Comparison of ENCODE assay signal across 2 cellular contexts in genomic region chr9:78314550-78314949, GRCh38.
TF ChIP-seq lines count a peak whose summit lies in the region.

No MANE protein-coding gene starts in this region.

TF ChIP-seq in SK-N-SH treated with all-trans-retinoic acid at 6 μM for 48 hours, 23 proteins besides CTCF, POLR2A, EP300 and RAD21:
- TF ChIP-seq, protein P1, sequence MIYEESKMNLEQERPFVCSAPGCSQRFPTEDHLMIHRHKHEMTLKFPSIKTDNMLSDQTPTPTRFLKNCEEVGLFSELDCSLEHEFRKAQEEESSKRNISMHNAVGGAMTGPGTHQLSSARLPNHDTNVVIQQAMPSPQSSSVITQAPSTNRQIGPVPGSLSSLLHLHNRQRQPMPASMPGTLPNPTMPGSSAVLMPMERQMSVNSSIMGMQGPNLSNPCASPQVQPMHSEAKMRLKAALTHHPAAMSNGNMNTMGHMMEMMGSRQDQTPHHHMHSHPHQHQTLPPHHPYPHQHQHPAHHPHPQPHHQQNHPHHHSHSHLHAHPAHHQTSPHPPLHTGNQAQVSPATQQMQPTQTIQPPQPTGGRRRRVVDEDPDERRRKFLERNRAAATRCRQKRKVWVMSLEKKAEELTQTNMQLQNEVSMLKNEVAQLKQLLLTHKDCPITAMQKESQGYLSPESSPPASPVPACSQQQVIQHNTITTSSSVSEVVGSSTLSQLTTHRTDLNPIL (CRISPR knock-in tag; IDR thresholded peaks at IDR 0.05; ENCODE audit: low read depth) = no peak
- TF ChIP-seq, protein P2, sequence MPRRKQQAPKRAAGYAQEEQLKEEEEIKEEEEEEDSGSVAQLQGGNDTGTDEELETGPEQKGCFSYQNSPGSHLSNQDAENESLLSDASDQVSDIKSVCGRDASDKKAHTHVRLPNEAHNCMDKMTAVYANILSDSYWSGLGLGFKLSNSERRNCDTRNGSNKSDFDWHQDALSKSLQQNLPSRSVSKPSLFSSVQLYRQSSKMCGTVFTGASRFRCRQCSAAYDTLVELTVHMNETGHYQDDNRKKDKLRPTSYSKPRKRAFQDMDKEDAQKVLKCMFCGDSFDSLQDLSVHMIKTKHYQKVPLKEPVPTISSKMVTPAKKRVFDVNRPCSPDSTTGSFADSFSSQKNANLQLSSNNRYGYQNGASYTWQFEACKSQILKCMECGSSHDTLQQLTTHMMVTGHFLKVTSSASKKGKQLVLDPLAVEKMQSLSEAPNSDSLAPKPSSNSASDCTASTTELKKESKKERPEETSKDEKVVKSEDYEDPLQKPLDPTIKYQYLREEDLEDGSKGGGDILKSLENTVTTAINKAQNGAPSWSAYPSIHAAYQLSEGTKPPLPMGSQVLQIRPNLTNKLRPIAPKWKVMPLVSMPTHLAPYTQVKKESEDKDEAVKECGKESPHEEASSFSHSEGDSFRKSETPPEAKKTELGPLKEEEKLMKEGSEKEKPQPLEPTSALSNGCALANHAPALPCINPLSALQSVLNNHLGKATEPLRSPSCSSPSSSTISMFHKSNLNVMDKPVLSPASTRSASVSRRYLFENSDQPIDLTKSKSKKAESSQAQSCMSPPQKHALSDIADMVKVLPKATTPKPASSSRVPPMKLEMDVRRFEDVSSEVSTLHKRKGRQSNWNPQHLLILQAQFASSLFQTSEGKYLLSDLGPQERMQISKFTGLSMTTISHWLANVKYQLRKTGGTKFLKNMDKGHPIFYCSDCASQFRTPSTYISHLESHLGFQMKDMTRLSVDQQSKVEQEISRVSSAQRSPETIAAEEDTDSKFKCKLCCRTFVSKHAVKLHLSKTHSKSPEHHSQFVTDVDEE (CRISPR knock-in tag; IDR thresholded peaks at IDR 0.05) = no peak
- no peak for TF ChIP-seq ZNF70 (CRISPR knock-in tag; IDR thresholded peaks at IDR 0.05)
- TF ChIP-seq BACH2 (CRISPR knock-in tag; IDR thresholded peaks at IDR 0.05; ENCODE audit: borderline replicate concordance) = no peak
- TF ChIP-seq CSRNP3 (CRISPR knock-in tag; IDR thresholded peaks at IDR 0.05) = no peak
- no peak for TF ChIP-seq SNAI2 (CRISPR knock-in tag; IDR thresholded peaks at IDR 0.05)
- TF ChIP-seq GLIS3 (CRISPR knock-in tag; IDR thresholded peaks at IDR 0.05) = no peak
- TF ChIP-seq PATZ1 (CRISPR knock-in tag; IDR thresholded peaks at IDR 0.05; ENCODE audit: borderline replicate concordance) = no peak
- TF ChIP-seq ZC3H10 (CRISPR knock-in tag; IDR thresholded peaks at IDR 0.05) = no peak
- TF ChIP-seq TOX (CRISPR knock-in tag; IDR thresholded peaks at IDR 0.05; ENCODE audit: borderline replicate concordance) = no peak
- TF ChIP-seq RARB (CRISPR knock-in tag; IDR thresholded peaks at IDR 0.05) = no peak
- no peak for TF ChIP-seq ESRRG (CRISPR knock-in tag; IDR thresholded peaks at IDR 0.05)
- no peak for TF ChIP-seq POU6F1 (CRISPR knock-in tag; IDR thresholded peaks at IDR 0.05; ENCODE audit: borderline replicate concordance, low read depth)
- TF ChIP-seq CSDC2 (CRISPR knock-in tag; IDR thresholded peaks at IDR 0.05) = no peak
- TF ChIP-seq OSR1 (CRISPR knock-in tag; IDR thresholded peaks at IDR 0.05) = no peak

TF ChIP-seq in SK-N-SH, 30 proteins besides CTCF, POLR2A, EP300 and RAD21:
- TF ChIP-seq, protein P3, sequence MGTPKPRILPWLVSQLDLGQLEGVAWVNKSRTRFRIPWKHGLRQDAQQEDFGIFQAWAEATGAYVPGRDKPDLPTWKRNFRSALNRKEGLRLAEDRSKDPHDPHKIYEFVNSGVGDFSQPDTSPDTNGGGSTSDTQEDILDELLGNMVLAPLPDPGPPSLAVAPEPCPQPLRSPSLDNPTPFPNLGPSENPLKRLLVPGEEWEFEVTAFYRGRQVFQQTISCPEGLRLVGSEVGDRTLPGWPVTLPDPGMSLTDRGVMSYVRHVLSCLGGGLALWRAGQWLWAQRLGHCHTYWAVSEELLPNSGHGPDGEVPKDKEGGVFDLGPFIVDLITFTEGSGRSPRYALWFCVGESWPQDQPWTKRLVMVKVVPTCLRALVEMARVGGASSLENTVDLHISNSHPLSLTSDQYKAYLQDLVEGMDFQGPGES (IDR thresholded peaks at IDR 0.05; ENCODE audit: low read depth, low read length) = no peak
- TF ChIP-seq USF2 (IDR thresholded peaks at IDR 0.05; ENCODE audit: borderline replicate concordance, low read depth, low read length) = no peak
